ENCODE assay signal across 19 cellular contexts in genomic region chr20:25045343-25045712, GRCh38. TPM values are rescaled to one million over a fixed set of nuclear protein-coding genes. Genes with fewer than 3 reads are reported as not detected.
DNase-seq lines count a peak whose midpoint lies in the region; ATAC-seq and TF ChIP-seq lines count a peak whose summit lies in the region.
"Had no signal": no experiment of that assay in that cellular context is flagged by ENCODE, and none has a peak within 500 bp of the region (broad histone marks: within the 10 kb centered on the region; RNA-seq: fewer than 3 reads in every experiment).

No MANE protein-coding gene starts in this region.

- peaks cover 34 to 45% of the 10 kb centered on the region in 2 donors for H3K4me1 Mint-ChIP-seq in natural killer cell
- peaks cover 17 to 28% of the 10 kb centered on the region in 2 donors for H3K4me1 Mint-ChIP-seq in natural killer cell treated with Interleukin-12 subunit alpha and Interleukin-12 subunit beta and Interleukin-15 and Interleukin-18, amount 100 ng/mL, for 72 hours (ENCODE audit: low read depth in 2 of 2)
- H3K4me1 Mint-ChIP-seq: WTC11 had no signal

- H3K36me3 ChIP-seq in prostate gland: peaks cover 0 to 4% of the 10 kb centered on the region in 2 donors

- TF ChIP-seq CTCF in natural killer cell (IDR thresholded peaks at IDR 0.05): no peak
- TF ChIP-seq CTCF in prostate gland (IDR thresholded peaks at IDR 0.05): no peak

- no peak overlapping the region for H3K4me3 ChIP-seq in prostate gland
- H3K4me3 ChIP-seq: hepatocyte had no signal

- H3K27me3 Mint-ChIP-seq in natural killer cell (ENCODE audit: low read depth in 2 of 2): no peaks in the 10 kb centered on the region
- H3K27me3 Mint-ChIP-seq in natural killer cell treated with Interleukin-12 subunit alpha and Interleukin-12 subunit beta and Interleukin-15 and Interleukin-18, amount 100 ng/mL, for 72 hours: no peaks in the 10 kb centered on the region
- H3K27me3 Mint-ChIP-seq: activated naive CD4-positive, alpha-beta T cell treated with anti-CD3 and anti-CD28 coated beads, Interleukin-2, amount 50 U/mL, for 24 hours; effector memory CD8-positive, alpha-beta T cell; stimulated activated naive CD8-positive, alpha-beta T cell treated with anti-CD3 and anti-CD28 coated beads, Interleukin-15, amount 100 ng/mL, for 72 hours had no signal

- no peaks in the 10 kb centered on the region for H3K27me3 ChIP-seq in prostate gland (replicated peaks; ENCODE audit: insufficient read depth)
- H3K27me3 ChIP-seq: hepatocyte had no signal

- no peaks in the 10 kb centered on the region for H3K9me3 ChIP-seq in prostate gland

- no peaks in the 10 kb centered on the region for H3K36me3 Mint-ChIP-seq in natural killer cell
- no peaks in the 10 kb centered on the region for H3K36me3 Mint-ChIP-seq in natural killer cell treated with Interleukin-12 subunit alpha and Interleukin-12 subunit beta and Interleukin-15 and Interleukin-18, amount 100 ng/mL, for 72 hours
- H3K36me3 Mint-ChIP-seq: activated naive CD4-positive, alpha-beta T cell treated with anti-CD3 and anti-CD28 coated beads, Interleukin-2, amount 50 U/mL, for 24 hours; WTC11 had no signal

- H3K4me1 ChIP-seq in prostate gland (replicated peaks): peaks cover 36% of the 10 kb centered on the region

- peak overlapping the region; percentile 42 to 96 for H3K27ac Mint-ChIP-seq in natural killer cell
- H3K27ac Mint-ChIP-seq in natural killer cell treated with Interleukin-12 subunit alpha and Interleukin-12 subunit beta and Interleukin-15 and Interleukin-18, amount 100 ng/mL, for 72 hours: no peak overlapping the region
- H3K27ac Mint-ChIP-seq: activated naive CD4-positive, alpha-beta T cell treated with anti-CD3 and anti-CD28 coated beads, Interleukin-2, amount 50 U/mL, for 24 hours; WTC11 had no signal

- no peak for TF ChIP-seq POLR2A in prostate gland (IDR thresholded peaks at IDR 0.05)

- H3K4me3 Mint-ChIP-seq in natural killer cell: no peak overlapping the region
- H3K4me3 Mint-ChIP-seq in natural killer cell treated with Interleukin-12 subunit alpha and Interleukin-12 subunit beta and Interleukin-15 and Interleukin-18, amount 100 ng/mL, for 72 hours: no peak overlapping the region
- H3K4me3 Mint-ChIP-seq: activated naive CD4-positive, alpha-beta T cell treated with anti-CD3 and anti-CD28 coated beads, Interleukin-2, amount 50 U/mL, for 24 hours; effector memory CD8-positive, alpha-beta T cell; stimulated activated naive CD8-positive, alpha-beta T cell treated with anti-CD3 and anti-CD28 coated beads, Interleukin-15, amount 100 ng/mL, for 72 hours; WTC11 had no signal

- 92% methylated on average over 9 of the region's 9 CpGs for WGBS in prostate gland

- DNase-seq in natural killer cell (no peak), epidermal melanocyte (ENCODE audit: insufficient read length, low spot score) (peak; percentile 11), posterior vena cava (ENCODE audit: low spot score) (peak; percentile 61), prostate gland (ENCODE audit: low spot score) (no peak), SIG-M5 treated with dmso at 0.1 percent for 504 hours (lab: John Stamatoyannopoulos, UW; ENCODE audit: unreplicated experiment) (no peak), DMS153 (lab: John Stamatoyannopoulos, UW) (no peak)
- no peak for DNase-seq in natural killer cell treated with Interleukin-12 subunit alpha and Interleukin-12 subunit beta and Interleukin-15 and Interleukin-18, amount 100 ng/mL, for 72 hours (ENCODE audit: low spot score)
- DNase-seq: activated CD8-positive, alpha-beta memory T cell treated with anti-CD3 and anti-CD28 coated beads, Interleukin-2, amount 50 U/mL, for 4 hours; effector memory CD8-positive, alpha-beta T cell; kidney glomerular epithelial cell; NCI-H1436; RPMI8226; stimulated activated naive CD8-positive, alpha-beta T cell treated with anti-CD3 and anti-CD28 coated beads, Interleukin-15, amount 100 ng/mL, for 72 hours had no signal

- ATAC-seq in natural killer cell: no peak
- no peak for ATAC-seq in natural killer cell treated with Interleukin-12 subunit alpha and Interleukin-12 subunit beta and Interleukin-15 and Interleukin-18, amount 100 ng/mL, for 72 hours
- ATAC-seq in GM21423 (IDR thresholded peaks at IDR 0.05; ENCODE audit: unreplicated experiment): no peak
- ATAC-seq: effector memory CD8-positive, alpha-beta T cell; stimulated activated naive CD8-positive, alpha-beta T cell treated with anti-CD3 and anti-CD28 coated beads, Interleukin-15, amount 100 ng/mL, for 72 hours; WTC11 had no signal

- H3K9me3 Mint-ChIP-seq in natural killer cell: no peaks in the 10 kb centered on the region
- no peaks in the 10 kb centered on the region for H3K9me3 Mint-ChIP-seq in natural killer cell treated with Interleukin-12 subunit alpha and Interleukin-12 subunit beta and Interleukin-15 and Interleukin-18, amount 100 ng/mL, for 72 hours
- H3K9me3 Mint-ChIP-seq: activated naive CD4-positive, alpha-beta T cell treated with anti-CD3 and anti-CD28 coated beads, Interleukin-2, amount 50 U/mL, for 24 hours; effector memory CD8-positive, alpha-beta T cell; stimulated activated naive CD8-positive, alpha-beta T cell treated with anti-CD3 and anti-CD28 coated beads, Interleukin-15, amount 100 ng/mL, for 72 hours; WTC11 had no signal

- intact Hi-C loops in natural killer cell (cut with micrococcal nuclease): no loop called here
- intact Hi-C loops in posterior vena cava (cut with DNase I): no loop called here
- intact Hi-C loops in prostate gland (cut with DNase I): no loop called here

- H3K27ac ChIP-seq in prostate gland: no peak overlapping the region
- H3K27ac ChIP-seq: hepatocyte had no signal

RNA-seq across cellular contexts. Expression of gene ACSS1, which starts 12.6 kb away (rescaled TPM):
- total RNA-seq in natural killer cell (10 to 100 TPM; 46.3 to 67.4 (median 57.4) TPM), posterior vena cava (10 to 100 TPM; 11.6 to 12.2 TPM), prostate gland (100 to 1,000 TPM; 111 to 170 TPM)
- 1 to 10 TPM; 5.8 to 7.6 TPM for total RNA-seq in natural killer cell treated with Interleukin-12 subunit alpha and Interleukin-12 subunit beta and Interleukin-15 and Interleukin-18, amount 100 ng/mL, for 72 hours

RNA-seq across cellular contexts. Expression of gene VSX1, which starts 36.6 kb away (rescaled TPM):
- total RNA-seq in natural killer cell (not detected), posterior vena cava (not detected), prostate gland (not detected)
- not detected for total RNA-seq in natural killer cell treated with Interleukin-12 subunit alpha and Interleukin-12 subunit beta and Interleukin-15 and Interleukin-18, amount 100 ng/mL, for 72 hours
- total RNA-seq: bronchial epithelial cell, hepatocyte, LHCN-M2, WTC11 had no signal

RNA-seq across cellular contexts. Expression of gene APMAP, which starts 52.8 kb away (rescaled TPM):
- 100 to 1,000 TPM; 205 to 212 (median 207) TPM for total RNA-seq in natural killer cell
- total RNA-seq in natural killer cell treated with Interleukin-12 subunit alpha and Interleukin-12 subunit beta and Interleukin-15 and Interleukin-18, amount 100 ng/mL, for 72 hours: 100 to 1,000 TPM; 109 to 206 TPM
- 10 to 100 TPM; 32.7 to 45.6 TPM for total RNA-seq in posterior vena cava
- total RNA-seq in prostate gland: 10 to 100 TPM; 70.5 to 93.8 TPM

Comparison
In these comparisons a context has a peak if more than half of its experiments do, and no peak if none do; other contexts are left out.
1. H3K27ac Mint-ChIP-seq: peak in natural killer cell (2 of 2); none in natural killer cell treated with Interleukin-12 subunit alpha and Interleukin-12 subunit beta and Interleukin-15 and Interleukin-18, amount 100 ng/mL, for 72 hours (0 of 2).
2. DNase-seq: peak in epidermal melanocyte (single experiment) and posterior vena cava (single experiment); none in natural killer cell (single experiment), natural killer cell treated with Interleukin-12 subunit alpha and Interleukin-12 subunit beta and Interleukin-15 and Interleukin-18, amount 100 ng/mL, for 72 hours (single experiment), prostate gland (single experiment), SIG-M5 treated with dmso at 0.1 percent for 504 hours (single experiment) and DMS153 (single experiment).